Comparison of ENCODE assay signal across 13 cellular contexts in genomic region chr3:37945407-37945802, GRCh38. TPM values are rescaled to one million over a fixed set of nuclear protein-coding genes. Genes with fewer than 3 reads are reported as not detected.
A peak's percentile ranks its signal among the peaks of the same experiment; 100 is the strongest.
DNase-seq lines count a peak whose midpoint lies in the region; ATAC-seq and TF ChIP-seq lines count a peak whose summit lies in the region.
"Had no signal": no experiment of that assay in that cellular context is flagged by ENCODE, and none has a peak within 500 bp of the region (broad histone marks: within the 10 kb centered on the region; RNA-seq: fewer than 3 reads in every experiment).

No MANE protein-coding gene starts in this region.

- H3K4me3 ChIP-seq in left ventricle myocardium inferior (no peak overlapping the region), neural progenitor cell (no peak overlapping the region), vagina (no peak overlapping the region)

- DNase-seq in left ventricle myocardium inferior (no peak), Right ventricle myocardium superior (no peak), epithelial cell of prostate (ENCODE audit: low read depth, low spot score) (no peak), neural progenitor cell (ENCODE audit: low spot score) (no peak), vagina (ENCODE audit: extremely low spot score in 2 of 2) (no peak), NCI-H1417 treated with DMSO at 0.1 percent for 48 hours (lab: John Stamatoyannopoulos, UW) (no peak)
- no peak for DNase-seq in activated naive CD8-positive, alpha-beta T cell treated with anti-CD3 and anti-CD28 coated beads for 36 hours
- DNase-seq: activated CD4-positive, alpha-beta T cell treated with anti-CD3 and anti-CD28 coated beads for 48 hours; activated gamma-delta T cell treated with Interleukin-2 at 50 U/mL for 16 hours; KG1; naive thymus-derived CD8-positive, alpha-beta T cell; stimulated activated CD4-positive, alpha-beta T cell treated with anti-CD3 and anti-CD28 coated beads, Interleukin-2, amount 100 ng/mL, for 24 hours had no signal

- H3K4me3 Mint-ChIP-seq in neural progenitor cell, result no peak overlapping the region
- no peak overlapping the region for H3K4me3 Mint-ChIP-seq in activated naive CD8-positive, alpha-beta T cell treated with anti-CD3 and anti-CD28 coated beads for 36 hours
- H3K4me3 Mint-ChIP-seq: naive thymus-derived CD8-positive, alpha-beta T cell had no signal

- peaks cover 13% of the 10 kb centered on the region for H3K36me3 Mint-ChIP-seq in neural progenitor cell
- no peaks in the 10 kb centered on the region for H3K36me3 Mint-ChIP-seq in activated naive CD8-positive, alpha-beta T cell treated with anti-CD3 and anti-CD28 coated beads for 36 hours
- H3K36me3 Mint-ChIP-seq: naive thymus-derived CD8-positive, alpha-beta T cell had no signal

- H3K9me3 ChIP-seq in left ventricle myocardium inferior (replicated peaks), result no peaks in the 10 kb centered on the region
- no peaks in the 10 kb centered on the region for H3K9me3 ChIP-seq in neural progenitor cell (ENCODE audit: low read depth)
- no peaks in the 10 kb centered on the region for H3K9me3 ChIP-seq in vagina

- H3K4me1 Mint-ChIP-seq in neural progenitor cell, result peaks cover 29% of the 10 kb centered on the region
- H3K4me1 Mint-ChIP-seq in activated naive CD8-positive, alpha-beta T cell treated with anti-CD3 and anti-CD28 coated beads for 36 hours, result peaks cover 2% of the 10 kb centered on the region
- H3K4me1 Mint-ChIP-seq: naive thymus-derived CD8-positive, alpha-beta T cell had no signal

- H3K27ac ChIP-seq in left ventricle myocardium inferior (replicated peaks) (peak overlapping the region; percentile 72), epithelial cell of prostate (peak overlapping the region; percentile 91), neural progenitor cell (no peak overlapping the region), vagina (peak overlapping the region; percentile 37)

- no peak overlapping the region for H3K4me2 ChIP-seq in neural progenitor cell

- no peak overlapping the region for H2AFZ ChIP-seq in neural progenitor cell (replicated peaks)

- peak overlapping the region; percentile 37 for H3K27ac Mint-ChIP-seq in neural progenitor cell
- H3K27ac Mint-ChIP-seq in activated naive CD8-positive, alpha-beta T cell treated with anti-CD3 and anti-CD28 coated beads for 36 hours, result no peak overlapping the region
- H3K27ac Mint-ChIP-seq: naive thymus-derived CD8-positive, alpha-beta T cell had no signal

- TF ChIP-seq CTCF in left ventricle myocardium inferior (IDR thresholded peaks at IDR 0.05; ENCODE audit: borderline replicate concordance) (no peak), neural progenitor cell (IDR thresholded peaks at IDR 0.05) (no peak), vagina (IDR thresholded peaks at IDR 0.05) (no peak)

- intact Hi-C loops in left ventricle myocardium inferior (cut with micrococcal nuclease) (no loop called here), Right ventricle myocardium superior (cut with DNase I) (no loop called here), vagina (cut with DNase I) (no loop called here)

- no peaks in the 10 kb centered on the region for H3K9me3 Mint-ChIP-seq in neural progenitor cell
- no peaks in the 10 kb centered on the region for H3K9me3 Mint-ChIP-seq in activated naive CD8-positive, alpha-beta T cell treated with anti-CD3 and anti-CD28 coated beads for 36 hours
- H3K9me3 Mint-ChIP-seq: naive thymus-derived CD8-positive, alpha-beta T cell had no signal

- H3K27me3 ChIP-seq in left ventricle myocardium inferior (ENCODE audit: low read depth) (no peaks in the 10 kb centered on the region), neural progenitor cell (no peaks in the 10 kb centered on the region), vagina (no peaks in the 10 kb centered on the region)

- TF ChIP-seq POLR2A in vagina (IDR thresholded peaks at IDR 0.05), result no peak

- ATAC-seq in Right ventricle myocardium superior (ENCODE audit: poor library complexity) (no peak), HG03354 (IDR thresholded peaks at IDR 0.05; ENCODE audit: poor library complexity, severe bottlenecking, unreplicated experiment) (no peak)
- ATAC-seq: naive thymus-derived CD8-positive, alpha-beta T cell had no signal

- no peak overlapping the region for H3K9ac ChIP-seq in neural progenitor cell

- peaks cover 53% of the 10 kb centered on the region for H3K4me1 ChIP-seq in left ventricle myocardium inferior
- peaks cover 6% of the 10 kb centered on the region for H3K4me1 ChIP-seq in neural progenitor cell
- H3K4me1 ChIP-seq in vagina, result peaks cover 70% of the 10 kb centered on the region

- H4K20me1 ChIP-seq in neural progenitor cell (ENCODE audit: low read depth), result no peaks in the 10 kb centered on the region

- H3K27me3 Mint-ChIP-seq in neural progenitor cell (ENCODE audit: insufficient read depth, low read depth), result no peaks in the 10 kb centered on the region
- no peaks in the 10 kb centered on the region for H3K27me3 Mint-ChIP-seq in activated naive CD8-positive, alpha-beta T cell treated with anti-CD3 and anti-CD28 coated beads for 36 hours
- H3K27me3 Mint-ChIP-seq: naive thymus-derived CD8-positive, alpha-beta T cell had no signal

- no peaks in the 10 kb centered on the region for H3F3A ChIP-seq in neural progenitor cell (ENCODE audit: low read depth)

- no peaks in the 10 kb centered on the region for H3K79me2 ChIP-seq in neural progenitor cell (ENCODE audit: low read depth)

- H3K36me3 ChIP-seq in left ventricle myocardium inferior (no peaks in the 10 kb centered on the region), neural progenitor cell (no peaks in the 10 kb centered on the region), vagina (no peaks in the 10 kb centered on the region)

RNA-seq across cellular contexts. Expression of gene VILL, which starts 45.2 kb away (rescaled TPM):
- total RNA-seq in left ventricle myocardium inferior (3.6 TPM), Right ventricle myocardium superior (4.0 TPM), neural progenitor cell (ENCODE audit: low replicate concordance) (4.9 and 5.6 TPM in 2 replicates), vagina (7.9 TPM)
- total RNA-seq in activated naive CD8-positive, alpha-beta T cell treated with anti-CD3 and anti-CD28 coated beads for 36 hours, result 10 to 100 TPM; 14.4 to 15.0 TPM
